1 cellular context compared by ENCODE assay signal in the genomic region with DNA sequence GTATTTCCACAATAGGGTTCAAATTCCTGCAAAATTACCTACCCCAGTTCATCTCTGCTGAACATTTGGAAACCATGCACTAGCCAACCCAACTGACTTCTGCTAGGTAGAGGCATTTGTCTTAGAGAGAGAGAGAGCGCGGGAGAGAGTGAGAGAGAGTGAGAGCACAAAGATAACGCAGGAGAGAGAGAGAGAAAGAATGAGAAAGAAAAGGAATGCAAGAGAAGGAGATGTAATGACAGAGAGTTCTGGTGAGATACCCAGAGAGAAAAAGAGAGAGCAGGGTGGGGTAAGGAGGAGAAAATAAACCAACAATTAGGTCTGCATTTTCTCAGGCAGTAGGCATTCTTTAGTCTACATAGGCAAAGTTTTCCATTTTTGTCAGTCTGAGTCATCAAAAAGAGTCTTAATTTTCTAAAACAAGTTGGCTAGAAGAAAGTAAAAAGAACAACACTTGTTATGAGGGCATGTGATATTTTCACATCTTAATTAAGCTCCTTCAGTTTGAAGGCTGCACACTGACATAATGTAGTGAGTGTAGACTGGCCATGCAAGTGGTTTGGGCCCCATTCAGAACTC.
TF ChIP-seq lines count a peak whose summit lies in the region.

No MANE protein-coding gene starts in this region.

TF ChIP-seq in WTC11, 78 proteins besides CTCF, POLR2A, EP300 and RAD21 (continued from another document):
- TF ChIP-seq, protein P1, sequence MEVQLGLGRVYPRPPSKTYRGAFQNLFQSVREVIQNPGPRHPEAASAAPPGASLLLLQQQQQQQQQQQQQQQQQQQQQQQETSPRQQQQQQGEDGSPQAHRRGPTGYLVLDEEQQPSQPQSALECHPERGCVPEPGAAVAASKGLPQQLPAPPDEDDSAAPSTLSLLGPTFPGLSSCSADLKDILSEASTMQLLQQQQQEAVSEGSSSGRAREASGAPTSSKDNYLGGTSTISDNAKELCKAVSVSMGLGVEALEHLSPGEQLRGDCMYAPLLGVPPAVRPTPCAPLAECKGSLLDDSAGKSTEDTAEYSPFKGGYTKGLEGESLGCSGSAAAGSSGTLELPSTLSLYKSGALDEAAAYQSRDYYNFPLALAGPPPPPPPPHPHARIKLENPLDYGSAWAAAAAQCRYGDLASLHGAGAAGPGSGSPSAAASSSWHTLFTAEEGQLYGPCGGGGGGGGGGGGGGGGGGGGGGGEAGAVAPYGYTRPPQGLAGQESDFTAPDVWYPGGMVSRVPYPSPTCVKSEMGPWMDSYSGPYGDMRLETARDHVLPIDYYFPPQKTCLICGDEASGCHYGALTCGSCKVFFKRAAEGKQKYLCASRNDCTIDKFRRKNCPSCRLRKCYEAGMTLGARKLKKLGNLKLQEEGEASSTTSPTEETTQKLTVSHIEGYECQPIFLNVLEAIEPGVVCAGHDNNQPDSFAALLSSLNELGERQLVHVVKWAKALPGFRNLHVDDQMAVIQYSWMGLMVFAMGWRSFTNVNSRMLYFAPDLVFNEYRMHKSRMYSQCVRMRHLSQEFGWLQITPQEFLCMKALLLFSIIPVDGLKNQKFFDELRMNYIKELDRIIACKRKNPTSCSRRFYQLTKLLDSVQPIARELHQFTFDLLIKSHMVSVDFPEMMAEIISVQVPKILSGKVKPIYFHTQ (CRISPR knock-in tag; IDR thresholded peaks at IDR 0.05) = no peak
- TF ChIP-seq, protein P2, sequence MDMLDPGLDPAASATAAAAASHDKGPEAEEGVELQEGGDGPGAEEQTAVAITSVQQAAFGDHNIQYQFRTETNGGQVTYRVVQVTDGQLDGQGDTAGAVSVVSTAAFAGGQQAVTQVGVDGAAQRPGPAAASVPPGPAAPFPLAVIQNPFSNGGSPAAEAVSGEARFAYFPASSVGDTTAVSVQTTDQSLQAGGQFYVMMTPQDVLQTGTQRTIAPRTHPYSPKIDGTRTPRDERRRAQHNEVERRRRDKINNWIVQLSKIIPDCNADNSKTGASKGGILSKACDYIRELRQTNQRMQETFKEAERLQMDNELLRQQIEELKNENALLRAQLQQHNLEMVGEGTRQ (CRISPR knock-in tag; IDR thresholded peaks at IDR 0.05) = no peak
- TF ChIP-seq PRRX2 (CRISPR knock-in tag; IDR thresholded peaks at IDR 0.05) (no peak), SP1 (CRISPR knock-in tag; conservative IDR thresholded peaks at IDR 0.05) (no peak), GABPB1 (CRISPR knock-in tag; IDR thresholded peaks at IDR 0.05) (no peak), NFYB (CRISPR knock-in tag; conservative IDR thresholded peaks at IDR 0.05; ENCODE audit: low read depth) (no peak), ZNF423 (CRISPR knock-in tag; IDR thresholded peaks at IDR 0.05) (no peak), RORB (CRISPR knock-in tag; IDR thresholded peaks at IDR 0.05) (no peak), FOXK1 (CRISPR knock-in tag; IDR thresholded peaks at IDR 0.05) (no peak)
- TF ChIP-seq, protein P3, sequence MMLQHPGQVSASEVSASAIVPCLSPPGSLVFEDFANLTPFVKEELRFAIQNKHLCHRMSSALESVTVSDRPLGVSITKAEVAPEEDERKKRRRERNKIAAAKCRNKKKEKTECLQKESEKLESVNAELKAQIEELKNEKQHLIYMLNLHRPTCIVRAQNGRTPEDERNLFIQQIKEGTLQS (CRISPR knock-in tag; conservative IDR thresholded peaks at IDR 0.05) = no peak
- TF ChIP-seq, protein P4, sequence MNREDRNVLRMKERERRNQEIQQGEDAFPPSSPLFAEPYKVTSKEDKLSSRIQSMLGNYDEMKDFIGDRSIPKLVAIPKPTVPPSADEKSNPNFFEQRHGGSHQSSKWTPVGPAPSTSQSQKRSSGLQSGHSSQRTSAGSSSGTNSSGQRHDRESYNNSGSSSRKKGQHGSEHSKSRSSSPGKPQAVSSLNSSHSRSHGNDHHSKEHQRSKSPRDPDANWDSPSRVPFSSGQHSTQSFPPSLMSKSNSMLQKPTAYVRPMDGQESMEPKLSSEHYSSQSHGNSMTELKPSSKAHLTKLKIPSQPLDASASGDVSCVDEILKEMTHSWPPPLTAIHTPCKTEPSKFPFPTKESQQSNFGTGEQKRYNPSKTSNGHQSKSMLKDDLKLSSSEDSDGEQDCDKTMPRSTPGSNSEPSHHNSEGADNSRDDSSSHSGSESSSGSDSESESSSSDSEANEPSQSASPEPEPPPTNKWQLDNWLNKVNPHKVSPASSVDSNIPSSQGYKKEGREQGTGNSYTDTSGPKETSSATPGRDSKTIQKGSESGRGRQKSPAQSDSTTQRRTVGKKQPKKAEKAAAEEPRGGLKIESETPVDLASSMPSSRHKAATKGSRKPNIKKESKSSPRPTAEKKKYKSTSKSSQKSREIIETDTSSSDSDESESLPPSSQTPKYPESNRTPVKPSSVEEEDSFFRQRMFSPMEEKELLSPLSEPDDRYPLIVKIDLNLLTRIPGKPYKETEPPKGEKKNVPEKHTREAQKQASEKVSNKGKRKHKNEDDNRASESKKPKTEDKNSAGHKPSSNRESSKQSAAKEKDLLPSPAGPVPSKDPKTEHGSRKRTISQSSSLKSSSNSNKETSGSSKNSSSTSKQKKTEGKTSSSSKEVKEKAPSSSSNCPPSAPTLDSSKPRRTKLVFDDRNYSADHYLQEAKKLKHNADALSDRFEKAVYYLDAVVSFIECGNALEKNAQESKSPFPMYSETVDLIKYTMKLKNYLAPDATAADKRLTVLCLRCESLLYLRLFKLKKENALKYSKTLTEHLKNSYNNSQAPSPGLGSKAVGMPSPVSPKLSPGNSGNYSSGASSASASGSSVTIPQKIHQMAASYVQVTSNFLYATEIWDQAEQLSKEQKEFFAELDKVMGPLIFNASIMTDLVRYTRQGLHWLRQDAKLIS (CRISPR knock-in tag; IDR thresholded peaks at IDR 0.05; ENCODE audit: borderline replicate concordance) = no peak
- TF ChIP-seq, protein P5, sequence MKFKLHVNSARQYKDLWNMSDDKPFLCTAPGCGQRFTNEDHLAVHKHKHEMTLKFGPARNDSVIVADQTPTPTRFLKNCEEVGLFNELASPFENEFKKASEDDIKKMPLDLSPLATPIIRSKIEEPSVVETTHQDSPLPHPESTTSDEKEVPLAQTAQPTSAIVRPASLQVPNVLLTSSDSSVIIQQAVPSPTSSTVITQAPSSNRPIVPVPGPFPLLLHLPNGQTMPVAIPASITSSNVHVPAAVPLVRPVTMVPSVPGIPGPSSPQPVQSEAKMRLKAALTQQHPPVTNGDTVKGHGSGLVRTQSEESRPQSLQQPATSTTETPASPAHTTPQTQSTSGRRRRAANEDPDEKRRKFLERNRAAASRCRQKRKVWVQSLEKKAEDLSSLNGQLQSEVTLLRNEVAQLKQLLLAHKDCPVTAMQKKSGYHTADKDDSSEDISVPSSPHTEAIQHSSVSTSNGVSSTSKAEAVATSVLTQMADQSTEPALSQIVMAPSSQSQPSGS (CRISPR knock-in tag; IDR thresholded peaks at IDR 0.05; ENCODE audit: borderline replicate concordance, low read depth) = no peak
- TF ChIP-seq, protein P6, sequence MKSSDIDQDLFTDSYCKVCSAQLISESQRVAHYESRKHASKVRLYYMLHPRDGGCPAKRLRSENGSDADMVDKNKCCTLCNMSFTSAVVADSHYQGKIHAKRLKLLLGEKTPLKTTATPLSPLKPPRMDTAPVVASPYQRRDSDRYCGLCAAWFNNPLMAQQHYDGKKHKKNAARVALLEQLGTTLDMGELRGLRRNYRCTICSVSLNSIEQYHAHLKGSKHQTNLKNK (CRISPR knock-in tag; IDR thresholded peaks at IDR 0.05) = no peak
